In genomic region chr14:103536693-103537092, GRCh38 we compare ENCODE assay signal across 24 cellular contexts. TPM values are rescaled to one million over a fixed set of nuclear protein-coding genes. Genes with fewer than 3 reads are reported as not detected.
DNase-seq lines count a peak whose midpoint lies in the region; ATAC-seq, FAIRE-seq and TF ChIP-seq lines count a peak whose summit lies in the region.
"Had no signal": no experiment of that assay in that cellular context is flagged by ENCODE, and none has a peak within 500 bp of the region (broad histone marks: within the 10 kb centered on the region; RNA-seq: fewer than 3 reads in every experiment).

No MANE protein-coding gene starts in this region.

- H2BK20ac ChIP-seq in IMR-90 (ENCODE audit: low read depth, low read length) (no peak overlapping the region), H1 (ENCODE audit: low read length) (no peak overlapping the region)

- H3K9ac ChIP-seq in IMR-90 (ENCODE audit: low read depth, low read length) = no peak overlapping the region
- H3K9ac ChIP-seq in H1 (replicated peaks in 1 of 4; ENCODE audit: extremely low read depth in 1 of 4, low read depth in 3 of 4, low read length in 3 of 4) = no peak overlapping the region
- no peak overlapping the region for H3K9ac ChIP-seq in muscle layer of colon (ENCODE audit: low read length)

- FAIRE-seq in H1 (lab: Jason Lieb, UNC) = no peak
- FAIRE-seq: frontal cortex, GM12892, small intestine had no signal

- TF ChIP-seq RAD21 in IMR-90 (IDR thresholded peaks at IDR 0.05; ENCODE audit: low read length) (no peak), H1 (IDR thresholded peaks at IDR 0.05 in 1 of 2, conservative IDR thresholded peaks at IDR 0.05 in 1 of 2; ENCODE audit: low read depth in 2 of 2, low read length in 2 of 2) (no peak)

- no peak overlapping the region for H4K8ac ChIP-seq in IMR-90 (ENCODE audit: low read depth in 2 of 2, low read length in 2 of 2)
- H4K8ac ChIP-seq in H1 (ENCODE audit: extremely low read depth, insufficient read depth, low read length) = peak overlapping the region; percentile 79; the same call in 1 of the 2 replicates

- H3K36me3 ChIP-seq in IMR-90 (ENCODE audit: control insufficient read depth, insufficient read depth, low read length) = peaks cover 11% of the 10 kb centered on the region; the same call in 1 of the 2 replicates
- H3K36me3 ChIP-seq in H1 (ENCODE audit: control insufficient read depth in 2 of 4, insufficient read depth in 4 of 4, low read length in 3 of 4) = peaks cover 0 to 17% (median 1%) of the 10 kb centered on the region in 4 experiments; a peak in 3 of 8 replicates
- H3K36me3 ChIP-seq in muscle layer of colon (ENCODE audit: insufficient read depth, low read length) = no peaks in the 10 kb centered on the region
- H3K36me3 ChIP-seq in stomach = peaks cover 5 to 46% (median 45%) of the 10 kb centered on the region in 4 donors
- H3K36me3 ChIP-seq in Peyer's patch = peaks cover 0 to 7% (median 0%) of the 10 kb centered on the region in 3 donors
- H3K36me3 ChIP-seq: cardiac muscle cell had no signal

- DNase-seq in IMR-90 = no peak
- DNase-seq in H1 (ENCODE audit: low read depth in 1 of 2, low spot score in 2 of 2) = no peak
- no peak for DNase-seq in stomach
- no peak for DNase-seq in Peyer's patch
- no peak for DNase-seq in progenitor cell of endocrine pancreas (ENCODE audit: low spot score, unreplicated experiment)
- DNase-seq: activated CD4-positive, CD25-positive, alpha-beta regulatory T cell treated with anti-CD3 and anti-CD28 coated beads, Interleukin-2, amount 50 U/mL, for 72 hours; activated naive CD4-positive, alpha-beta T cell treated with Interleukin-2 at 50 U/mL for 16 hours; activated T-cell treated with anti-CD3 and anti-CD28 coated beads, Interleukin-2, amount 50 U/mL, for 4 hours; AML-193; amygdala; dermis blood vessel endothelial cell; DND-41; mammary epithelial cell; NCI-H187; OCI-M1; SIG-M5; small intestine; stimulated activated CD4-positive, alpha-beta T cell treated with anti-CD3 and anti-CD28 coated beads, Interleukin-2, amount 100 ng/mL, for 24 hours had no signal

- H3K4me3 ChIP-seq in IMR-90 (ENCODE audit: insufficient read depth, low read depth, low read length) (no peak overlapping the region), H1 (ENCODE audit: extremely low read depth in 1 of 4, insufficient read depth in 2 of 4, low read depth in 3 of 4, low read length in 4 of 4) (no peak overlapping the region), muscle layer of colon (ENCODE audit: low read depth in 1 of 2, low read length in 2 of 2) (no peak overlapping the region), stomach (no peak overlapping the region), Peyer's patch (no peak overlapping the region)
- H3K4me3 ChIP-seq: cardiac muscle cell had no signal

- TF ChIP-seq EP300 in H1 (IDR thresholded peaks at IDR 0.05; ENCODE audit: borderline replicate concordance in 1 of 2, low read depth in 2 of 2, low read length in 2 of 2) (no peak), stomach (IDR thresholded peaks at IDR 0.05) (no peak)

- no peak overlapping the region for H4K5ac ChIP-seq in IMR-90 (ENCODE audit: low read depth, low read length)
- no peak overlapping the region for H4K5ac ChIP-seq in H1 (ENCODE audit: insufficient read length, low read depth, low read length)

- no peak overlapping the region for H2BK5ac ChIP-seq in IMR-90 (ENCODE audit: low read depth, low read length, poor library complexity, severe bottlenecking)
- no peak overlapping the region for H2BK5ac ChIP-seq in H1 (ENCODE audit: low read depth, low read length)

- H3K79me1 ChIP-seq in IMR-90 (ENCODE audit: low read depth in 1 of 2, low read length in 2 of 2) (peaks cover 0 to 9% of the 10 kb centered on the region in 2 experiments; a peak in 1 of 4 replicates), H1 (ENCODE audit: low read depth, low read length) (peaks cover 4% of the 10 kb centered on the region; the same call in 1 of the 2 replicates)

- H3K27ac ChIP-seq in IMR-90 (ENCODE audit: insufficient read depth, low read length) (no peak overlapping the region; the same call in 1 of the 2 replicates), H1 (ENCODE audit: low read depth, low read length) (no peak overlapping the region), muscle layer of colon (ENCODE audit: low read depth, low read length) (peak overlapping the region; percentile 90), stomach (peak overlapping the region in 4 of 5 donors; percentile 73 to 83 (median 78)), Peyer's patch (no peak overlapping the region)
- H3K27ac ChIP-seq: cardiac muscle cell had no signal

- no peaks in the 10 kb centered on the region for H3K4me1 Mint-ChIP-seq in progenitor cell of endocrine pancreas (ENCODE audit: low read depth)

- H2AK9ac ChIP-seq in IMR-90 (replicated peaks; ENCODE audit: low read depth, low read length, poor library complexity) = no peak overlapping the region

- in situ Hi-C loops in IMR-90 (cut with MboI; ENCODE audit: low sequenced_read_pairs) = no loop called here

- BruUV-seq in IMR-90 (replicated peaks; lab: Mats Ljungman, UMichigan) = no TSS peak

- no peak overlapping the region for H3K4me3 Mint-ChIP-seq in progenitor cell of endocrine pancreas (ENCODE audit: low read depth)
- H3K4me3 Mint-ChIP-seq: activated T-cell treated with anti-CD3 and anti-CD28 coated beads, Interleukin-2, amount 50 U/mL, for 4 hours; stimulated activated memory B cell treated with anti-CD40 and anti-IgM and Interleukin-4, amounts not matched to agents 10 μg/mL and 1 μg/mL and 100 μg/mL, for 72 hours had no signal

- H3K9me3 Mint-ChIP-seq in progenitor cell of endocrine pancreas (ENCODE audit: low read depth) = no peaks in the 10 kb centered on the region
- H3K9me3 Mint-ChIP-seq: activated T-cell treated with anti-CD3 and anti-CD28 coated beads, Interleukin-2, amount 50 U/mL, for 4 hours; stimulated activated memory B cell treated with anti-CD40 and anti-IgM and Interleukin-4, amounts not matched to agents 10 μg/mL and 1 μg/mL and 100 μg/mL, for 72 hours had no signal

- H3K9me1 ChIP-seq in IMR-90 (ENCODE audit: insufficient read depth, low read length) = no peaks in the 10 kb centered on the region

- H3K79me2 ChIP-seq in H1 (ENCODE audit: control insufficient read depth in 1 of 2, insufficient read depth in 2 of 2, low read length in 2 of 2) = no peaks in the 10 kb centered on the region

- TF ChIP-seq CTCF in IMR-90 (conservative IDR thresholded peaks at IDR 0.05; ENCODE audit: low read depth, low read length) (no peak), H1 (IDR thresholded peaks at IDR 0.05; ENCODE audit: control extremely low read depth in 1 of 3, insufficient read depth in 1 of 3, low read depth in 1 of 3, low read length in 3 of 3) (no peak), stomach (IDR thresholded peaks at IDR 0.05) (no peak), Peyer's patch (IDR thresholded peaks at IDR 0.05) (no peak), progenitor cell of endocrine pancreas (IDR thresholded peaks at IDR 0.05; ENCODE audit: unreplicated experiment) (no peak)

- dilution Hi-C loops in IMR-90 (cut with HindIII; ENCODE audit: low sequenced_read_pairs, unreplicated experiment) = no loop called here

- H2AK5ac ChIP-seq in IMR-90 (ENCODE audit: low read depth, low read length) (peak overlapping the region; percentile 43; the same call in 1 of the 2 replicates), H1 (ENCODE audit: low read depth, low read length) (no peak overlapping the region)

- H2BK15ac ChIP-seq in IMR-90 (ENCODE audit: low read depth, low read length) (no peak overlapping the region), H1 (ENCODE audit: low read length) (no peak overlapping the region)

- no peak overlapping the region for H3K18ac ChIP-seq in IMR-90 (ENCODE audit: low read depth, low read length)
- no peak overlapping the region for H3K18ac ChIP-seq in H1 (ENCODE audit: extremely low read depth, low read length)

- no peak overlapping the region for H2BK12ac ChIP-seq in H1 (ENCODE audit: low read depth, low read length)

- H3K23ac ChIP-seq in IMR-90 (ENCODE audit: low read depth, low read length) (no peak overlapping the region), H1 (ENCODE audit: insufficient read length) (no peak overlapping the region)

- H3K36me3 Mint-ChIP-seq in progenitor cell of endocrine pancreas (ENCODE audit: insufficient read depth) = no peaks in the 10 kb centered on the region

- ATAC-seq in IMR-90 (ENCODE audit: low read depth) = no peak
- ATAC-seq in HG02763 (IDR thresholded peaks at IDR 0.05; ENCODE audit: unreplicated experiment) = no peak
- ATAC-seq: activated T-cell treated with anti-CD3 and anti-CD28 coated beads, Interleukin-2, amount 50 U/mL, for 4 hours; stimulated activated memory B cell treated with anti-CD40 and anti-IgM and Interleukin-4, amounts not matched to agents 10 μg/mL and 1 μg/mL and 100 μg/mL, for 72 hours had no signal

- peaks cover 5% of the 10 kb centered on the region; the same call in 1 of the 2 replicates for H4K20me1 ChIP-seq in IMR-90 (ENCODE audit: insufficient read depth, low read length)
- peaks cover 8 to 30% of the 10 kb centered on the region in 2 experiments for H4K20me1 ChIP-seq in H1 (replicated peaks in 1 of 2; ENCODE audit: control insufficient read depth in 1 of 2, insufficient read depth in 2 of 2, low read length in 2 of 2)

- H3K27me3 ChIP-seq in IMR-90 (ENCODE audit: control insufficient read depth, insufficient read depth, low read length) (no peaks in the 10 kb centered on the region), H1 (replicated peaks in 1 of 4; ENCODE audit: control insufficient read depth in 3 of 4, extremely low read depth in 1 of 4, insufficient read depth in 3 of 4, low read length in 3 of 4) (no peaks in the 10 kb centered on the region; a peak in 2 of 7 replicates), muscle layer of colon (ENCODE audit: control insufficient read depth in 1 of 2, insufficient read depth in 2 of 2, low read length in 2 of 2) (no peaks in the 10 kb centered on the region), stomach (no peaks in the 10 kb centered on the region), Peyer's patch (no peaks in the 10 kb centered on the region)
- H3K27me3 ChIP-seq: cardiac muscle cell had no signal

- H2AFZ ChIP-seq in IMR-90 (replicated peaks; ENCODE audit: low read length, poor library complexity) (no peak overlapping the region), H1 (ENCODE audit: low read length) (no peak overlapping the region)

- H3K14ac ChIP-seq in IMR-90 (replicated peaks; ENCODE audit: low read depth, low read length) = no peak overlapping the region
- H3K14ac ChIP-seq in H1 (ENCODE audit: insufficient read length) = no peak overlapping the region

- H3K23me2 ChIP-seq in H1 (ENCODE audit: low read depth, low read length) = no peaks in the 10 kb centered on the region

- intact Hi-C loops in IMR-90 (cut with micrococcal nuclease) = no loop called here
- intact Hi-C loops in stomach (cut with DNase I; ENCODE audit: low total_unique reads) = no loop called here

- 59% methylated on average over 7 of the region's 9 CpGs; no CpG with 5 or more reads in 1 of the 2 experiments for WGBS in IMR-90 (ENCODE audit: extremely low coverage in 2 of 2, insufficient read length in 1 of 2), 2 experiments
- 89% methylated on average over 9 of the region's 9 CpGs; no CpG with 5 or more reads in 1 of the 2 experiments for WGBS in H1 (ENCODE audit: extremely low coverage in 1 of 2, insufficient coverage in 1 of 2, insufficient read length in 1 of 2, insufficient replicate concordance in 2 of 2, low coverage in 1 of 2, low lambda C conversion rate in 2 of 2, missing lambda C conversion rate in 1 of 2), 2 experiments
- WGBS in stomach, 5 donors = 76 to 80% (median 80%) methylated on average over 8 to 9 of the region's 9 CpGs

- H3K27ac Mint-ChIP-seq in progenitor cell of endocrine pancreas = no peak overlapping the region
- H3K27ac Mint-ChIP-seq: stimulated activated memory B cell treated with anti-CD40 and anti-IgM and Interleukin-4, amounts not matched to agents 10 μg/mL and 1 μg/mL and 100 μg/mL, for 72 hours had no signal

- POLR2A ChIA-PET in IMR-90 (lab: Charles Lee; ENCODE audit: unreplicated experiment) (no interaction called here), H1 (lab: Charles Lee; ENCODE audit: partially characterized antibody) (interaction anchor here (0.8 to 29.8 kb wide), 6 partner anchors 9 to 25 kb away, joined by 3 to 844 read pairs (median 4); partner anchors contain the start of genes BAG5 and CKB)

- H3K4me2 ChIP-seq in IMR-90 (ENCODE audit: low read depth, low read length) (no peak overlapping the region), H1 (ENCODE audit: insufficient read depth in 1 of 2, low read depth in 2 of 2, low read length in 2 of 2) (no peak overlapping the region)

- H2BK120ac ChIP-seq in IMR-90 (ENCODE audit: low read depth, low read length) (no peak overlapping the region), H1 (replicated peaks; ENCODE audit: low read depth, low read length) (no peak overlapping the region)

- peaks cover 15% of the 10 kb centered on the region for H3K4me1 ChIP-seq in IMR-90 (ENCODE audit: control insufficient read depth, insufficient read depth, low read length)
- H3K4me1 ChIP-seq in H1 (replicated peaks in 1 of 4; ENCODE audit: control insufficient read depth in 3 of 4, insufficient read depth in 4 of 4, low read length in 3 of 4) = peaks cover 0 to 7% (median 5%) of the 10 kb centered on the region in 4 experiments; a peak in 6 of 7 replicates
- H3K4me1 ChIP-seq in muscle layer of colon (ENCODE audit: insufficient read depth, low read length) = peaks cover 80% of the 10 kb centered on the region
- peaks cover 41 to 84% (median 61%) of the 10 kb centered on the region in 4 donors for H3K4me1 ChIP-seq in stomach
- H3K4me1 ChIP-seq in Peyer's patch = peaks cover 0 to 48% (median 2%) of the 10 kb centered on the region in 4 donors

- H3K56ac ChIP-seq in IMR-90 (ENCODE audit: extremely low read depth, insufficient read depth, low read length) = no peak overlapping the region
- no peak overlapping the region for H3K56ac ChIP-seq in H1 (replicated peaks; ENCODE audit: insufficient read length, low read depth, low read length)

- no peaks in the 10 kb centered on the region for H3K27me3 Mint-ChIP-seq in progenitor cell of endocrine pancreas

- no peak overlapping the region for H3K4ac ChIP-seq in IMR-90 (ENCODE audit: low read depth, low read length)
- H3K4ac ChIP-seq in H1 (replicated peaks; ENCODE audit: insufficient read length, low read depth, low read length) = no peak overlapping the region

- CTCF ChIA-PET in IMR-90 (lab: Yijun Ruan, JAX) = no interaction called here
- CTCF ChIA-PET in H1 (lab: Charles Lee; ENCODE audit: partially characterized antibody) = interaction anchor here (1.4 to 28.8 kb wide), 4 partner anchors 9 to 203 kb away, joined by 3 to 921 read pairs (median 118); partner anchors contain the start of genes CKB and EIF5

- no peaks in the 10 kb centered on the region for H3K9me3 ChIP-seq in IMR-90 (ENCODE audit: control insufficient read depth, insufficient read depth, low read length)
- no peaks in the 10 kb centered on the region for H3K9me3 ChIP-seq in H1 (ENCODE audit: insufficient read depth in 2 of 2, low read depth in 1 of 2, low read length in 1 of 2)
- H3K9me3 ChIP-seq in muscle layer of colon (ENCODE audit: low read length) = no peaks in the 10 kb centered on the region
- no peaks in the 10 kb centered on the region for H3K9me3 ChIP-seq in stomach
- no peaks in the 10 kb centered on the region for H3K9me3 ChIP-seq in Peyer's patch

- TF ChIP-seq POLR2A in IMR-90 (IDR thresholded peaks at IDR 0.05; ENCODE audit: low read depth, low read length) = no peak
- TF ChIP-seq POLR2A in H1 (IDR thresholded peaks at IDR 0.05; ENCODE audit: control extremely low read depth in 1 of 2, low read depth in 2 of 2, low read length in 2 of 2) = no peak
- no peak for TF ChIP-seq POLR2A in stomach (IDR thresholded peaks at IDR 0.05)
- no peak for TF ChIP-seq POLR2A in Peyer's patch (IDR thresholded peaks at IDR 0.05)

- H4K91ac ChIP-seq in IMR-90 (ENCODE audit: insufficient read depth, low read depth, low read length) (no peak overlapping the region), H1 (replicated peaks; ENCODE audit: insufficient read length, low read length) (no peak overlapping the region)

RNA-seq across cellular contexts. Expression of gene TRMT61A, which starts 7.7 kb away (rescaled TPM):
- total RNA-seq in IMR-90 (2012; rRNA removed) (5.7 and 6.4 TPM in 2 replicates), stomach (10 to 100 TPM in 4 of 5 donors, 1 to 10 TPM in 1; 5.5 to 39.7 (median 18.5) TPM), Peyer's patch (10 to 100 TPM in 1 of 4 donors, 1 to 10 TPM in 3; 6.1 to 13.9 (median 8.7) TPM), progenitor cell of endocrine pancreas (10.3 and 10.7 TPM in 2 replicates)
- polyA plus RNA-seq in IMR-90 (2012; rRNA removed) (16.2 and 20.0 TPM in 2 replicates), H1 (2011; rRNA removed) (19.0 and 29.7 TPM in 2 replicates), stomach (10 to 100 TPM in 2 of 3 donors, 1 to 10 TPM in 1; 9.0 to 16.9 (median 14.8) TPM)
- 9.4 and 20.8 TPM in 2 replicates for polyA plus RNA-seq in IMR-90 (2012; cell fraction: cytosol; rRNA removed)
- 15.1 and 42.4 TPM in 2 replicates for polyA plus RNA-seq in IMR-90 (2012; cell fraction: nucleus; rRNA removed; ENCODE audit: low replicate concordance)
- 15.1 and 15.8 TPM in 2 replicates for total RNA-seq in H1 (2021; fragmentation: NEBNext Ultra II Directional; extraction: Animal tissue kit (Norgen Biotek cat#: 25700))
- 23.3 TPM for polyA plus RNA-seq in H1 (2011; cell fraction: cytosol; rRNA removed)
- 44.0 TPM for polyA plus RNA-seq in H1 (2011; cell fraction: nucleus; rRNA removed)
- polyA plus RNA-seq in H1 (2012, experiment 1 of 2) = 9.2 to 14.2 TPM (median 13.8 TPM) in 4 replicates
- polyA plus RNA-seq in H1 (2012, experiment 2 of 2) = 11.3 TPM
- polyA plus RNA-seq in H1 (2013, experiment 1 of 2) = 6.8 TPM
- 6.6 TPM for polyA plus RNA-seq in H1 (2013, experiment 2 of 2)
- polyA minus RNA-seq in H1 (2011; rRNA and poly(A)+ RNA removed) = 6.4 and 6.9 TPM in 2 replicates
- 11.2 TPM for polyA minus RNA-seq in H1 (2011; cell fraction: cytosol; rRNA and poly(A)+ RNA removed)
- polyA minus RNA-seq in H1 (2011; cell fraction: nucleus; rRNA and poly(A)+ RNA removed) = 26.1 TPM

RNA-seq across cellular contexts. Expression of gene CKB, which starts 14.1 kb away (rescaled TPM):
- total RNA-seq in IMR-90 (2012; rRNA removed) (17.7 and 31.7 TPM in 2 replicates), stomach (1,000 to 10,000 TPM in 1 of 5 donors, 100 to 1,000 TPM in 4; 216 to 1,146 (median 643) TPM), Peyer's patch (100 to 1,000 TPM in 1 of 4 donors, 10 to 100 TPM in 3; 40.1 to 101 (median 68.4) TPM), progenitor cell of endocrine pancreas (929 and 983 TPM in 2 replicates)
- polyA plus RNA-seq in IMR-90 (2012; rRNA removed) (82.6 and 120 TPM in 2 replicates), H1 (2011; rRNA removed) (950 and 1,969 TPM in 2 replicates), stomach (1,000 to 10,000 TPM in 1 of 3 donors, 100 to 1,000 TPM in 2; 778 to 1,091 (median 976) TPM)
- polyA plus RNA-seq in IMR-90 (2012; cell fraction: cytosol; rRNA removed) = 55.5 and 84.4 TPM in 2 replicates
- 78.1 and 241 TPM in 2 replicates for polyA plus RNA-seq in IMR-90 (2012; cell fraction: nucleus; rRNA removed; ENCODE audit: low replicate concordance)
- total RNA-seq in H1 (2021; fragmentation: NEBNext Ultra II Directional; extraction: Animal tissue kit (Norgen Biotek cat#: 25700)) = 538 and 572 TPM in 2 replicates
- 828 TPM for polyA plus RNA-seq in H1 (2011; cell fraction: cytosol; rRNA removed)
- 1,943 TPM for polyA plus RNA-seq in H1 (2011; cell fraction: nucleus; rRNA removed)
- polyA plus RNA-seq in H1 (2012, experiment 1 of 2) = 757 to 990 TPM (median 908 TPM) in 4 replicates
- polyA plus RNA-seq in H1 (2012, experiment 2 of 2) = 939 TPM
- 514 TPM for polyA plus RNA-seq in H1 (2013, experiment 1 of 2)
- polyA plus RNA-seq in H1 (2013, experiment 2 of 2) = 503 TPM
- 153 and 156 TPM in 2 replicates for polyA minus RNA-seq in H1 (2011; rRNA and poly(A)+ RNA removed)
- polyA minus RNA-seq in H1 (2011; cell fraction: cytosol; rRNA and poly(A)+ RNA removed) = 356 TPM
- polyA minus RNA-seq in H1 (2011; cell fraction: nucleus; rRNA and poly(A)+ RNA removed) = 378 TPM

RNA-seq across cellular contexts. Expression of gene BAG5, which starts 25.8 kb away (rescaled TPM):
- total RNA-seq in IMR-90 (2012; rRNA removed) (22.2 and 32.2 TPM in 2 replicates), stomach (100 to 1,000 TPM in 1 of 5 donors, 10 to 100 TPM in 3, 1 to 10 TPM in 1; 4.3 to 207 (median 24.3) TPM), Peyer's patch (10 to 100 TPM; 18.0 to 38.0 (median 19.5) TPM), progenitor cell of endocrine pancreas (23.5 and 24.7 TPM in 2 replicates)
- polyA plus RNA-seq in IMR-90 (2012; rRNA removed) (5.2 and 6.7 TPM in 2 replicates), H1 (2011; rRNA removed) (5.9 and 7.4 TPM in 2 replicates), stomach (10 to 100 TPM in 2 of 3 donors, 1 to 10 TPM in 1; 7.5 to 11.6 (median 10.8) TPM)
- 1.9 and 2.3 TPM in 2 replicates for polyA plus RNA-seq in IMR-90 (2012; cell fraction: cytosol; rRNA removed)
- polyA plus RNA-seq in IMR-90 (2012; cell fraction: nucleus; rRNA removed; ENCODE audit: low replicate concordance) = 0.92 and 4.4 TPM in 2 replicates
- 29.2 and 29.5 TPM in 2 replicates for total RNA-seq in H1 (2021; fragmentation: NEBNext Ultra II Directional; extraction: Animal tissue kit (Norgen Biotek cat#: 25700))
- polyA plus RNA-seq in H1 (2011; cell fraction: cytosol; rRNA removed) = 8.2 TPM
- 5.3 TPM for polyA plus RNA-seq in H1 (2011; cell fraction: nucleus; rRNA removed)
- polyA plus RNA-seq in H1 (2012, experiment 1 of 2) = 13.5 to 26.1 TPM (median 16.6 TPM) in 4 replicates
- 2.3 TPM for polyA plus RNA-seq in H1 (2012, experiment 2 of 2)
- polyA plus RNA-seq in H1 (2013, experiment 1 of 2) = 18.4 TPM
- polyA plus RNA-seq in H1 (2013, experiment 2 of 2) = 17.4 TPM
- 11.8 and 13.3 TPM in 2 replicates for polyA minus RNA-seq in H1 (2011; rRNA and poly(A)+ RNA removed)
- 13.7 TPM for polyA minus RNA-seq in H1 (2011; cell fraction: cytosol; rRNA and poly(A)+ RNA removed)
- polyA minus RNA-seq in H1 (2011; cell fraction: nucleus; rRNA and poly(A)+ RNA removed) = 12.5 TPM

RNA-seq across cellular contexts. Expression of gene COA8, which starts 26.1 kb away (rescaled TPM):
- total RNA-seq in IMR-90 (2012; rRNA removed) (12.2 and 20.6 TPM in 2 replicates), stomach (10 to 100 TPM in 3 of 5 donors, 1 to 10 TPM in 2; 6.4 to 21.4 (median 14.9) TPM), Peyer's patch (10 to 100 TPM; 13.6 to 20.8 (median 17.9) TPM), progenitor cell of endocrine pancreas (45.1 and 46.3 TPM in 2 replicates)
- polyA plus RNA-seq in IMR-90 (2012; rRNA removed) (18.5 and 21.1 TPM in 2 replicates), H1 (2011; rRNA removed) (5.9 and 7.1 TPM in 2 replicates), stomach (10 to 100 TPM; 42.8 to 96.5 (median 48.4) TPM)
- 9.6 and 17.9 TPM in 2 replicates for polyA plus RNA-seq in IMR-90 (2012; cell fraction: cytosol; rRNA removed)
- 3.4 and 10.8 TPM in 2 replicates for polyA plus RNA-seq in IMR-90 (2012; cell fraction: nucleus; rRNA removed; ENCODE audit: low replicate concordance)
- 35.0 and 35.5 TPM in 2 replicates for total RNA-seq in H1 (2021; fragmentation: NEBNext Ultra II Directional; extraction: Animal tissue kit (Norgen Biotek cat#: 25700))
- polyA plus RNA-seq in H1 (2011; cell fraction: cytosol; rRNA removed) = 10.9 TPM
- polyA plus RNA-seq in H1 (2011; cell fraction: nucleus; rRNA removed) = 12.8 TPM
- polyA plus RNA-seq in H1 (2012, experiment 1 of 2) = 23.7 to 31.1 TPM (median 30.1 TPM) in 4 replicates
- polyA plus RNA-seq in H1 (2012, experiment 2 of 2) = 27.0 TPM
- 31.3 TPM for polyA plus RNA-seq in H1 (2013, experiment 1 of 2)
- polyA plus RNA-seq in H1 (2013, experiment 2 of 2) = 27.9 TPM
- polyA minus RNA-seq in H1 (2011; rRNA and poly(A)+ RNA removed) = 4.3 and 5.2 TPM in 2 replicates
- 8.7 TPM for polyA minus RNA-seq in H1 (2011; cell fraction: cytosol; rRNA and poly(A)+ RNA removed)
- polyA minus RNA-seq in H1 (2011; cell fraction: nucleus; rRNA and poly(A)+ RNA removed) = 18.8 TPM

Comparison
In these comparisons a context has a peak if more than half of its experiments do, and no peak if none do; other contexts are left out.
1. H3K27ac ChIP-seq: peak in muscle layer of colon (single experiment) and stomach (4 of 5); none in IMR-90 (single experiment), H1 (single experiment) and Peyer's patch (0 of 4).